ENCODE assay signal across 25 cellular contexts in genomic region chr7:94350729-94351128, GRCh38.
A peak's percentile ranks its signal among the peaks of the same experiment; 100 is the strongest.
DNase-seq lines count a peak whose midpoint lies in the region; ATAC-seq lines count a peak whose summit lies in the region.
"Had no signal": no experiment of that assay in that cellular context is flagged by ENCODE, and none has a peak within 500 bp of the region (broad histone marks: within the 10 kb centered on the region; RNA-seq: fewer than 3 reads in every experiment).

No MANE protein-coding gene starts in this region.

- DNase-seq in DMS153 treated with DMSO at 0.1 percent for 48 hours (lab: John Stamatoyannopoulos, UW; ENCODE audit: unreplicated experiment): peak; percentile 71
- peak; percentile 32 to 96 (median 76) for DNase-seq in NCI-H1417 (lab: John Stamatoyannopoulos, UW)
- peak; percentile 14 for DNase-seq in NCI-H526 treated with DMSO at 0.1 percent for 48 hours (lab: John Stamatoyannopoulos, UW)
- DNase-seq in left kidney (ENCODE audit: low read depth, low spot score): peak; percentile 91
- DNase-seq in NOMO-1 treated with DMSO at 0.1 percent for 48 hours (lab: John Stamatoyannopoulos, UW; ENCODE audit: unreplicated experiment): no peak
- no peak for DNase-seq in inferior parietal cortex (ENCODE audit: extremely low spot score)
- DNase-seq: activated CD4-positive, alpha-beta T cell treated with anti-CD3 and anti-CD28 coated beads for 36 hours; amygdala; BE2C; CD8-positive, alpha-beta T cell; hippocampal formation; left colon; mammary epithelial cell; MV-4-11; NCI-H1930; NCI-H446; ovary; Right ventricle myocardium superior; T-helper 9 cell; transverse colon had no signal

- ATAC-seq in GM19324 (IDR thresholded peaks at IDR 0.05; ENCODE audit: low FRiP score, unreplicated experiment): no peak
- ATAC-seq in HG02678 (IDR thresholded peaks at IDR 0.05; ENCODE audit: unreplicated experiment): no peak
- ATAC-seq: activated CD4-positive, alpha-beta T cell treated with anti-CD3 and anti-CD28 coated beads for 36 hours; activated naive CD4-positive, alpha-beta T cell treated with anti-CD3 and anti-CD28 coated beads, Interleukin-2, amount 50 U/mL, for 72 hours; CD8-positive, alpha-beta T cell; gastroesophageal sphincter; left colon; Panc1 had no signal

Comparison
In these comparisons a context has a peak if more than half of its experiments do, and no peak if none do; other contexts are left out.
1. DNase-seq: peak in DMS153 treated with DMSO at 0.1 percent for 48 hours (single experiment), NCI-H1417 (3 of 3), NCI-H526 treated with DMSO at 0.1 percent for 48 hours (single experiment) and left kidney (single experiment); none in NOMO-1 treated with DMSO at 0.1 percent for 48 hours (single experiment) and inferior parietal cortex (single experiment).